Comparison of ENCODE assay signal across 14 cellular contexts in genomic region chr20:44399446-44399845, GRCh38. TPM values are rescaled to one million over a fixed set of nuclear protein-coding genes. Genes with fewer than 3 reads are reported as not detected.
DNase-seq lines count a peak whose midpoint lies in the region; ATAC-seq and TF ChIP-seq lines count a peak whose summit lies in the region.
"Had no signal": no experiment of that assay in that cellular context is flagged by ENCODE, and none has a peak within 500 bp of the region (broad histone marks: within the 10 kb centered on the region; RNA-seq: fewer than 3 reads in every experiment).

No MANE protein-coding gene starts in this region.

- intact Hi-C loops in Caco-2 (cut with micrococcal nuclease; ENCODE audit: unreplicated experiment), result no loop called here

- no peaks in the 10 kb centered on the region for H3K27me3 Mint-ChIP-seq in Caco-2 (ENCODE audit: insufficient read depth, unreplicated experiment)
- H3K27me3 Mint-ChIP-seq in WTC11 (ENCODE audit: low read depth), result no peaks in the 10 kb centered on the region
- H3K27me3 Mint-ChIP-seq in progenitor cell of endocrine pancreas, result no peaks in the 10 kb centered on the region

- no peak for DNase-seq in Caco-2
- no peak for DNase-seq in WTC11 (ENCODE audit: low spot score)
- DNase-seq in erythroblast (lab: John Stamatoyannopoulos, UW), result peak; percentile 12 to 22
- DNase-seq in progenitor cell of endocrine pancreas (ENCODE audit: low spot score, unreplicated experiment), result no peak
- DNase-seq in NCI-H2081 treated with DMSO at 0.1 percent for 48 hours (lab: John Stamatoyannopoulos, UW), result no peak
- no peak for DNase-seq in activated effector memory CD4-positive, alpha-beta T cell treated with Interleukin-2 at 50 U/mL for 16 hours
- DNase-seq: C1 segment of cervical spinal cord; CD4-positive, alpha-beta T cell; DMS79; HCEC 1CT had no signal

- peaks cover 4% of the 10 kb centered on the region for H3K9me3 Mint-ChIP-seq in Caco-2 (ENCODE audit: unreplicated experiment)
- peaks cover 3% of the 10 kb centered on the region for H3K9me3 Mint-ChIP-seq in WTC11
- H3K9me3 Mint-ChIP-seq in progenitor cell of endocrine pancreas (ENCODE audit: low read depth), result no peaks in the 10 kb centered on the region
- H3K9me3 Mint-ChIP-seq: CD4-positive, alpha-beta T cell had no signal

- POLR2A ChIA-PET in Caco-2 (lab: Charles Lee) (no interaction called here), WTC11 (lab: Charles Lee) (no interaction called here)

- no TSS peak for BruUV-seq in Caco-2 (replicated peaks; lab: Mats Ljungman, UMichigan)

- H3K4me1 ChIP-seq in Caco-2, result peaks cover 94% of the 10 kb centered on the region

- TF ChIP-seq CTCF in Caco-2 (IDR thresholded peaks at IDR 0.05; ENCODE audit: insufficient read depth in 1 of 2, low read depth in 1 of 2, low read length in 1 of 2, severe bottlenecking in 1 of 2, unreplicated experiment in 1 of 2), result no peak
- no peak for TF ChIP-seq CTCF in WTC11 (IDR thresholded peaks at IDR 0.05)
- TF ChIP-seq CTCF in progenitor cell of endocrine pancreas (IDR thresholded peaks at IDR 0.05; ENCODE audit: unreplicated experiment), result no peak

- CTCF ChIA-PET in Caco-2 (lab: Charles Lee), result interaction anchor here (1.0 to 1.7 kb wide), 4 partner anchors 10 to 29 kb away, joined by 3 to 7 read pairs (median 4); no protein-coding TSS in a partner anchor
- CTCF ChIA-PET in WTC11 (lab: Charles Lee), result interaction anchor here (1.1 to 1.6 kb wide), 2 partner anchors 10 to 11 kb away, joined by 3 to 5 read pairs; no protein-coding TSS in a partner anchor

- peaks cover 63% of the 10 kb centered on the region for H3K4me1 Mint-ChIP-seq in Caco-2 (ENCODE audit: low read depth, unreplicated experiment)
- no peaks in the 10 kb centered on the region for H3K4me1 Mint-ChIP-seq in WTC11
- H3K4me1 Mint-ChIP-seq in progenitor cell of endocrine pancreas (ENCODE audit: low read depth), result peaks cover 35% of the 10 kb centered on the region
- H3K4me1 Mint-ChIP-seq: B cell had no signal

- H3K36me3 ChIP-seq in Caco-2 (ENCODE audit: control insufficient read depth, insufficient read depth, low read length), result peaks cover 15% of the 10 kb centered on the region

- no peak for TF ChIP-seq POLR2A in erythroblast (IDR thresholded peaks at IDR 0.05; ENCODE audit: low read length)

- no peak for ATAC-seq in WTC11
- ATAC-seq in GM18520 (IDR thresholded peaks at IDR 0.05; ENCODE audit: unreplicated experiment), result no peak

- peaks cover 39% of the 10 kb centered on the region for H3K36me3 Mint-ChIP-seq in Caco-2 (ENCODE audit: insufficient read depth, unreplicated experiment)
- no peaks in the 10 kb centered on the region for H3K36me3 Mint-ChIP-seq in WTC11
- H3K36me3 Mint-ChIP-seq in progenitor cell of endocrine pancreas (ENCODE audit: insufficient read depth), result no peaks in the 10 kb centered on the region

- no peak overlapping the region for H3K4me3 Mint-ChIP-seq in Caco-2 (ENCODE audit: unreplicated experiment)
- H3K4me3 Mint-ChIP-seq in WTC11, result no peak overlapping the region
- no peak overlapping the region for H3K4me3 Mint-ChIP-seq in progenitor cell of endocrine pancreas (ENCODE audit: low read depth)
- H3K4me3 Mint-ChIP-seq: B cell; CD4-positive, alpha-beta T cell had no signal

- H3K27ac Mint-ChIP-seq in Caco-2 (ENCODE audit: unreplicated experiment) (peak overlapping the region; percentile 78), WTC11 (peak overlapping the region; percentile 14; the same call in 1 of the 2 replicates), progenitor cell of endocrine pancreas (peak overlapping the region; percentile 12)
- H3K27ac Mint-ChIP-seq: B cell; CD4-positive, alpha-beta T cell had no signal

- H3K27me3 ChIP-seq in Caco-2 (replicated peaks; ENCODE audit: control insufficient read depth, insufficient read depth, low read length), result no peaks in the 10 kb centered on the region

- H3K4me3 ChIP-seq in Caco-2 (ENCODE audit: low read depth, low read length), result no peak overlapping the region

- H3K9me3 ChIP-seq in Caco-2, result no peaks in the 10 kb centered on the region

TF ChIP-seq in WTC11, 78 proteins besides CTCF, POLR2A, EP300 and RAD21:
- TF ChIP-seq HMGA2 (CRISPR knock-in tag; IDR thresholded peaks at IDR 0.05) (no peak), EMX1 (CRISPR knock-in tag; IDR thresholded peaks at IDR 0.05) (no peak), ZNF423 (CRISPR knock-in tag; IDR thresholded peaks at IDR 0.05) (no peak), ATF2 (CRISPR knock-in tag; IDR thresholded peaks at IDR 0.05; ENCODE audit: borderline replicate concordance, low read depth) (no peak), NFE2L1 (CRISPR knock-in tag; IDR thresholded peaks at IDR 0.05) (no peak)

RNA-seq across cellular contexts. Expression of gene HNF4A, which starts 43.9 kb away (rescaled TPM):
- 256 and 292 TPM in 2 replicates for total RNA-seq in Caco-2 (2022)
- total RNA-seq in WTC11 (2021), result 0.15 to 0.37 TPM (median 0.21 TPM) in 3 replicates
- total RNA-seq in progenitor cell of endocrine pancreas, result 71.1 and 72.9 TPM in 2 replicates
- total RNA-seq: A172; B cell; CD4-positive, alpha-beta T cell; H1 had no signal

Comparison
In these comparisons a context has a peak if more than half of its experiments do, and no peak if none do; other contexts are left out.
1. DNase-seq: peak in erythroblast (2 of 2); none in Caco-2 (0 of 2), WTC11 (single experiment), progenitor cell of endocrine pancreas (single experiment), NCI-H2081 treated with DMSO at 0.1 percent for 48 hours (single experiment) and activated effector memory CD4-positive, alpha-beta T cell treated with Interleukin-2 at 50 U/mL for 16 hours (single experiment).
2. H3K27ac Mint-ChIP-seq: peak in every context shown above with its lines; median percentile 78 in Caco-2; 14 in WTC11; 12 in progenitor cell of endocrine pancreas.
3. RNA of gene HNF4A, which starts 43.9 kb away (total RNA-seq): 256 to 292 TPM in Caco-2 and 71.1 to 72.9 TPM in progenitor cell of endocrine pancreas; 0.15 to 0.37 TPM in WTC11; every median in the first group is over 10 times any median in the second.